ENCODE assay signal across 8 cellular contexts in genomic region chr15:65790692-65791334, GRCh38. TPM values are rescaled to one million over a fixed set of nuclear protein-coding genes. Genes with fewer than 3 reads are reported as not detected.
DNase-seq lines count a peak whose midpoint lies in the region; ATAC-seq and TF ChIP-seq lines count a peak whose summit lies in the region.

No MANE protein-coding gene starts in this region.

- no peak overlapping the region for H4K8ac ChIP-seq in mesendoderm (ENCODE audit: low read depth, low read length)

- 0 out of 2 replicates have a peak, but pooled peaks have one; percentile 1 for TF ChIP-seq RAD21 in SK-N-SH (IDR thresholded peaks at IDR 0.05; ENCODE audit: low read length)

- H3K4ac ChIP-seq in mesendoderm (ENCODE audit: low read depth, low read length): no peak overlapping the region

- H3K36me3 ChIP-seq in SK-N-SH (replicated peaks in 1 of 2; ENCODE audit: control insufficient read depth in 1 of 2, insufficient read depth in 2 of 2, low read length in 1 of 2): no peaks in the 10 kb centered on the region
- no peaks in the 10 kb centered on the region for H3K36me3 ChIP-seq in mesendoderm (ENCODE audit: control insufficient read depth, insufficient read depth, low read length)

- H4K5ac ChIP-seq in mesendoderm (ENCODE audit: low read length): no peak overlapping the region

- H3K27ac ChIP-seq in SK-N-SH (ENCODE audit: low read depth in 2 of 2, low read length in 1 of 2) (peak overlapping the region; percentile 52 to 83), mesendoderm (ENCODE audit: low read depth, low read length) (no peak overlapping the region)

- no peak overlapping the region for H3K18ac ChIP-seq in mesendoderm (ENCODE audit: low read length)

- WGBS in SK-N-SH (ENCODE audit: low lambda C conversion rate): 10% methylated on average over 14 of the region's 14 CpGs
- no CpG with 5 or more reads among the region's 14 CpGs for WGBS in mesendoderm (ENCODE audit: extremely low coverage, insufficient coverage, low lambda C conversion rate)

- H3K9me3 ChIP-seq in SK-N-SH: no peaks in the 10 kb centered on the region

- ATAC-seq in SK-N-SH treated with all-trans-retinoic acid at 6 μM for 48 hours: no peak
- ATAC-seq in GM18867 (IDR thresholded peaks at IDR 0.05; ENCODE audit: unreplicated experiment): no peak
- no peak for ATAC-seq in HG03280 (IDR thresholded peaks at IDR 0.05; ENCODE audit: unreplicated experiment)
- no peak for ATAC-seq in HG03135 (IDR thresholded peaks at IDR 0.05; ENCODE audit: unreplicated experiment)

- H2AK5ac ChIP-seq in mesendoderm (ENCODE audit: low read length): no peak overlapping the region

- H3K4me1 ChIP-seq in SK-N-SH (ENCODE audit: control insufficient read depth in 1 of 2, insufficient read depth in 2 of 2, low read depth in 1 of 2, low read length in 1 of 2) (peaks cover 0 to 3% of the 10 kb centered on the region in 2 experiments; a peak in 2 of 4 replicates), mesendoderm (ENCODE audit: control insufficient read depth, low read depth, low read length) (peaks cover 3% of the 10 kb centered on the region)

- H3K4me2 ChIP-seq in SK-N-SH (peak overlapping the region; percentile 79), mesendoderm (ENCODE audit: low read length) (peak overlapping the region; percentile 89)

- CTCF ChIA-PET in SK-N-SH (lab: Yijun Ruan, JAX): interaction anchor here (0.9 to 2.0 kb wide), 9 partner anchors 10 to 195 kb away, joined by 3 to 8 read pairs (median 3); no protein-coding TSS in a partner anchor

- peak overlapping the region; percentile 70 for H3K9ac ChIP-seq in SK-N-SH
- H3K9ac ChIP-seq in mesendoderm (ENCODE audit: low read length): peak overlapping the region; percentile 60

- no peak for TF ChIP-seq CTCF in SK-N-SH (IDR thresholded peaks at IDR 0.05)

- DNase-seq in SK-N-SH: peak; percentile 35
- peak; percentile 45 for DNase-seq in NCI-H526 treated with DMSO at 0.1 percent for 48 hours (lab: John Stamatoyannopoulos, UW)
- DNase-seq in cerebellar cortex (ENCODE audit: low spot score): peak; percentile 37
- DNase-seq in mesendoderm: no peak

- H3K4me3 ChIP-seq in SK-N-SH (ENCODE audit: low read depth in 2 of 2, low read length in 1 of 2): peak overlapping the region; percentile 76 to 79
- H3K4me3 ChIP-seq in mesendoderm (ENCODE audit: low read length): peak overlapping the region; percentile 75

- peak overlapping the region; percentile 25 for H3K56ac ChIP-seq in mesendoderm (ENCODE audit: low read length)

- peak overlapping the region; percentile 54 for H2AFZ ChIP-seq in SK-N-SH (ENCODE audit: low read depth)

- H3K79me1 ChIP-seq in mesendoderm (ENCODE audit: low read length): no peaks in the 10 kb centered on the region

- no peaks in the 10 kb centered on the region for H3K9me2 ChIP-seq in SK-N-SH

- H2BK15ac ChIP-seq in mesendoderm (replicated peaks; ENCODE audit: low read depth): no peak overlapping the region

- no peak for TF ChIP-seq EP300 in SK-N-SH (IDR thresholded peaks at IDR 0.05; ENCODE audit: borderline replicate concordance in 1 of 2, low read depth in 1 of 2, low read length in 1 of 2)

- POLR2A ChIA-PET in SK-N-SH (lab: Yijun Ruan, JAX): interaction anchor here (2.9 kb wide), 1 partner anchor 79 kb away, joined by 12 read pairs; the partner anchor contains the start of gene RAB11A

- no peak overlapping the region for H2BK5ac ChIP-seq in mesendoderm (ENCODE audit: low read length)

- no peak overlapping the region for H3K23ac ChIP-seq in mesendoderm (ENCODE audit: low read length)

- H3K27me3 ChIP-seq in SK-N-SH (ENCODE audit: insufficient read depth) (no peaks in the 10 kb centered on the region), mesendoderm (ENCODE audit: insufficient read depth, low read length, poor library complexity) (no peaks in the 10 kb centered on the region)

- H3K79me2 ChIP-seq in SK-N-SH (ENCODE audit: insufficient read depth) (peaks cover 38% of the 10 kb centered on the region), mesendoderm (ENCODE audit: control insufficient read depth, insufficient read depth, low read length) (no peaks in the 10 kb centered on the region)

- peaks cover 9% of the 10 kb centered on the region for H3F3A ChIP-seq in SK-N-SH (replicated peaks; ENCODE audit: insufficient read depth)

- H2BK120ac ChIP-seq in mesendoderm (ENCODE audit: low read depth, low read length): no peak overlapping the region

- no peaks in the 10 kb centered on the region for H4K20me1 ChIP-seq in SK-N-SH (ENCODE audit: insufficient read depth)

TF ChIP-seq in SK-N-SH, 30 proteins besides CTCF, POLR2A, EP300 and RAD21:
- TF ChIP-seq MXI1 (IDR thresholded peaks at IDR 0.05; ENCODE audit: low read depth, low read length): peak; percentile 62
- no peak for TF ChIP-seq FOSL2 (IDR thresholded peaks at IDR 0.05; ENCODE audit: borderline replicate concordance, low read depth)
- TF ChIP-seq FOXJ3 (CRISPR knock-in tag; IDR thresholded peaks at IDR 0.05): 0 out of 2 replicates have a peak, but pooled peaks have one; percentile 37

TF ChIP-seq in SK-N-SH treated with all-trans-retinoic acid at 6 μM for 48 hours, 23 proteins besides CTCF, POLR2A, EP300 and RAD21 (continues in another document):
- TF ChIP-seq TCF4 (CRISPR knock-in tag; IDR thresholded peaks at IDR 0.05; ENCODE audit: borderline replicate concordance): no peak
- TF ChIP-seq, protein P1, sequence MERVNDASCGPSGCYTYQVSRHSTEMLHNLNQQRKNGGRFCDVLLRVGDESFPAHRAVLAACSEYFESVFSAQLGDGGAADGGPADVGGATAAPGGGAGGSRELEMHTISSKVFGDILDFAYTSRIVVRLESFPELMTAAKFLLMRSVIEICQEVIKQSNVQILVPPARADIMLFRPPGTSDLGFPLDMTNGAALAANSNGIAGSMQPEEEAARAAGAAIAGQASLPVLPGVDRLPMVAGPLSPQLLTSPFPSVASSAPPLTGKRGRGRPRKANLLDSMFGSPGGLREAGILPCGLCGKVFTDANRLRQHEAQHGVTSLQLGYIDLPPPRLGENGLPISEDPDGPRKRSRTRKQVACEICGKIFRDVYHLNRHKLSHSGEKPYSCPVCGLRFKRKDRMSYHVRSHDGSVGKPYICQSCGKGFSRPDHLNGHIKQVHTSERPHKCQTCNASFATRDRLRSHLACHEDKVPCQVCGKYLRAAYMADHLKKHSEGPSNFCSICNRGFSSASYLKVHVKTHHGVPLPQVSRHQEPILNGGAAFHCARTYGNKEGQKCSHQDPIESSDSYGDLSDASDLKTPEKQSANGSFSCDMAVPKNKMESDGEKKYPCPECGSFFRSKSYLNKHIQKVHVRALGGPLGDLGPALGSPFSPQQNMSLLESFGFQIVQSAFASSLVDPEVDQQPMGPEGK (CRISPR knock-in tag; IDR thresholded peaks at IDR 0.05; ENCODE audit: borderline replicate concordance): no peak
- no peak for TF ChIP-seq CSRNP3 (CRISPR knock-in tag; IDR thresholded peaks at IDR 0.05)
- TF ChIP-seq CREB5 (CRISPR knock-in tag; IDR thresholded peaks at IDR 0.05; ENCODE audit: low read depth): no peak
- TF ChIP-seq ZFP30 (CRISPR knock-in tag; IDR thresholded peaks at IDR 0.05): no peak
- TF ChIP-seq TSHZ2 (CRISPR knock-in tag; IDR thresholded peaks at IDR 0.05): no peak
- TF ChIP-seq ISL1 (CRISPR knock-in tag; IDR thresholded peaks at IDR 0.05): no peak

RNA-seq across cellular contexts. Expression of gene DENND4A, which starts 1.3 kb away (rescaled TPM):
- polyA plus RNA-seq in SK-N-SH (2012; rRNA removed): 2.5 and 3.2 TPM in 2 replicates
- 3.5 and 4.1 TPM in 2 replicates for polyA plus RNA-seq in SK-N-SH (2012; cell fraction: cytosol; rRNA removed)
- polyA plus RNA-seq in SK-N-SH (2012; cell fraction: nucleus; rRNA removed): 2.8 and 6.6 TPM in 2 replicates
- 1.9 TPM for polyA plus RNA-seq in mesendoderm (2013, experiment 1 of 2)
- polyA plus RNA-seq in mesendoderm (2013, experiment 2 of 2): 1.9 TPM
